13 cellular contexts compared by ENCODE assay signal in the genomic region with DNA sequence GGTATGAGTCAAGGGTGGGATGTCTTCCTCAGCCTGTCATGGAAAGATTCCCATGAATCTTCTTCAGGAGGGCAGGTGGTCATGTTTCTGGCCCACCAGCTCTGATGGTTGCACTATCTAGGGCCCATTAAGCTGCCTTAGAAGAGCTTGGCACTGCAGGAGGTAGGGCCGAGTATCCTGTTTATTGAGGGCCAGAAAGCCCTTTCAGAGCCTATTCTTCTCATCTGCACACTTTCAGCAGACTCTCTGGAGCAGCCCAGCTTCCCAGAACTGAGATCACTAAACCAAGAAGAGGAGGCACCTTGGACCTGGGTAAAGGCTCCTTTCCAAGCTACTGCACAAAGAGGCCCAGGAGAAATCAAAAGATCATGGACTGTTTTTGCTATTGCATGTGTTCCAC.
DNase-seq lines count a peak whose midpoint lies in the region; ATAC-seq and TF ChIP-seq lines count a peak whose summit lies in the region.
"Had no signal": no experiment of that assay in that cellular context is flagged by ENCODE, and none has a peak within 500 bp of the region (broad histone marks: within the 10 kb centered on the region; RNA-seq: fewer than 3 reads in every experiment).

No MANE protein-coding gene starts in this region.

- no peak for TF ChIP-seq EP300 in esophagus muscularis mucosa (IDR thresholded peaks at IDR 0.05)

- H3K36me3 ChIP-seq in GM23248 (ENCODE audit: low read depth) (no peaks in the 10 kb centered on the region), esophagus muscularis mucosa (no peaks in the 10 kb centered on the region), osteoblast (ENCODE audit: insufficient read depth, low read length) (no peaks in the 10 kb centered on the region), H7 (replicated peaks; ENCODE audit: control insufficient read depth, insufficient read depth, low read length) (no peaks in the 10 kb centered on the region)

- peak overlapping the region; percentile 77 for H3K4me2 ChIP-seq in GM23248 (ENCODE audit: unreplicated experiment)
- peak overlapping the region; percentile 74 for H3K4me2 ChIP-seq in osteoblast (ENCODE audit: insufficient read depth, low read length)

- TF ChIP-seq CTCF in esophagus muscularis mucosa (IDR thresholded peaks at IDR 0.05) (no peak), osteoblast (IDR thresholded peaks at IDR 0.05; ENCODE audit: extremely low read depth, low read depth, low read length) (no peak)

- H3K27ac ChIP-seq in GM23248, result peak overlapping the region; percentile 93
- H3K27ac ChIP-seq in esophagus muscularis mucosa (replicated peaks in 1 of 4), result no peak overlapping the region
- H3K27ac ChIP-seq in osteoblast (ENCODE audit: low read depth, low read length), result peak overlapping the region; percentile 78
- H3K27ac ChIP-seq: HL-60 had no signal

- H3K79me2 ChIP-seq in GM23248 (ENCODE audit: insufficient read depth) (no peaks in the 10 kb centered on the region), osteoblast (ENCODE audit: insufficient read depth, low read length) (no peaks in the 10 kb centered on the region)

- DNase-seq in GM23248 (peak; percentile 6), SK-MEL-5 (ENCODE audit: low read depth, low spot score) (peak; percentile 14), esophagus muscularis mucosa (ENCODE audit: extremely low spot score) (peak; percentile 64), osteoblast (ENCODE audit: insufficient read length, low spot score, missing footprints) (no peak), H7 (no peak), hypothalamus (lab: John Stamatoyannopoulos, UW) (no peak)
- DNase-seq: CD8-positive, alpha-beta T cell; COR-L47; DMS153; DMS79 treated with DMSO at 0.1 percent for 48 hours; EL had no signal

- in situ Hi-C loops in GM23248 (cut with MboI), result no loop called here
- in situ Hi-C loops in SK-MEL-5 (cut with HindIII; ENCODE audit: low pct_unique_long_range_greater_than_20kb, low sequenced_read_pairs), result no loop called here

- H3K9ac ChIP-seq in GM23248, result peak overlapping the region; percentile 65; the same call in 1 of the 2 replicates

- intact Hi-C loops in esophagus muscularis mucosa (cut with DNase I), result no loop called here

- peaks cover 21% of the 10 kb centered on the region for H3F3A ChIP-seq in GM23248 (ENCODE audit: insufficient read depth)

- H2AFZ ChIP-seq in GM23248 (no peak overlapping the region), osteoblast (ENCODE audit: low read length) (no peak overlapping the region)

- H3K27me3 ChIP-seq in GM23248 (replicated peaks; ENCODE audit: insufficient read depth) (no peaks in the 10 kb centered on the region), esophagus muscularis mucosa (no peaks in the 10 kb centered on the region), osteoblast (ENCODE audit: insufficient read depth, low read length) (no peaks in the 10 kb centered on the region), H7 (ENCODE audit: control insufficient read depth, insufficient read depth, low read length) (no peaks in the 10 kb centered on the region; the same call in 1 of the 2 replicates)

- peaks cover 23% of the 10 kb centered on the region for H3K4me1 ChIP-seq in GM23248 (ENCODE audit: insufficient read depth)
- H3K4me1 ChIP-seq in esophagus muscularis mucosa, result peaks cover 0 to 11% (median 3%) of the 10 kb centered on the region in 4 donors
- peaks cover 28% of the 10 kb centered on the region for H3K4me1 ChIP-seq in osteoblast (ENCODE audit: insufficient read depth, low read length)

- 82 to 93% methylated on average over 1 of the region's 1 CpG for WGBS in GM23248 (ENCODE audit: low coverage in 1 of 2, low lambda C conversion rate in 2 of 2, missing lambda C conversion rate in 2 of 2), 2 experiments
- 100% methylated on average over 1 of the region's 1 CpG for WGBS in esophagus muscularis mucosa

- no peaks in the 10 kb centered on the region for H4K20me1 ChIP-seq in GM23248 (ENCODE audit: insufficient read depth)
- peaks cover 3% of the 10 kb centered on the region for H4K20me1 ChIP-seq in osteoblast (ENCODE audit: insufficient read depth, low read length)

- H3K9me3 ChIP-seq in GM23248 (ENCODE audit: low read depth) (no peaks in the 10 kb centered on the region), esophagus muscularis mucosa (no peaks in the 10 kb centered on the region), osteoblast (ENCODE audit: low read depth, low read length) (no peaks in the 10 kb centered on the region)

- H3K4me3 ChIP-seq in GM23248 (no peak overlapping the region), esophagus muscularis mucosa (no peak overlapping the region), osteoblast (ENCODE audit: insufficient read depth, low read length) (no peak overlapping the region), H7 (ENCODE audit: insufficient read depth, low read depth, low read length) (no peak overlapping the region)

- no peak for ATAC-seq in GM21737 (IDR thresholded peaks at IDR 0.05; ENCODE audit: unreplicated experiment)
- ATAC-seq: CD8-positive, alpha-beta T cell had no signal

- no peak for TF ChIP-seq POLR2A in esophagus muscularis mucosa (IDR thresholded peaks at IDR 0.05; ENCODE audit: low read depth)

- no peaks in the 10 kb centered on the region for H3K9me2 ChIP-seq in GM23248 (ENCODE audit: insufficient read depth)

Comparison
In these comparisons a context has a peak if more than half of its experiments do, and no peak if none do; other contexts are left out.
1. DNase-seq: peak in GM23248 (single experiment), SK-MEL-5 (single experiment) and esophagus muscularis mucosa (single experiment); none in osteoblast (single experiment), H7 (single experiment) and hypothalamus (0 of 51).
2. H3K27ac ChIP-seq: peak in GM23248 (single experiment) and osteoblast (single experiment); none in esophagus muscularis mucosa (0 of 4).